In genomic region chr5:31638748-31639418, GRCh38 we compare ENCODE assay signal across 8 cellular contexts. TPM values are rescaled to one million over a fixed set of nuclear protein-coding genes. Genes with fewer than 3 reads are reported as not detected.
A peak's percentile ranks its signal among the peaks of the same experiment; 100 is the strongest.
DNase-seq lines count a peak whose midpoint lies in the region; ATAC-seq and TF ChIP-seq lines count a peak whose summit lies in the region.

TSS of gene PDZD2 (plus strand) at chr5:31639131.

- DNase-seq in EL, result peak; percentile 74
- peak; percentile 28 for DNase-seq in GOT3 (lab: John Stamatoyannopoulos, UW)
- peak; percentile 80 for DNase-seq in SK-N-DZ (ENCODE audit: low spot score)
- peak; percentile 70 for DNase-seq in activated naive CD4-positive, alpha-beta T cell treated with anti-CD3 and anti-CD28 coated beads, Interleukin-2, amount 10 ng/mL, durations not matched to agents 7 days and 5 days
- peak; percentile 83 for DNase-seq in glutamatergic neuron
- peak; percentile 83 to 85 (median 84) for DNase-seq in ovary
- peak; percentile 23 for DNase-seq in thoracic aorta (ENCODE audit: low spot score)

- no peak for TF ChIP-seq POLR2A in ovary (IDR thresholded peaks at IDR 0.05)

- H3K4me1 ChIP-seq in ovary (ENCODE audit: insufficient read depth), result peaks cover 3% of the 10 kb centered on the region
- peaks cover 3 to 24% of the 10 kb centered on the region in 2 donors for H3K4me1 ChIP-seq in thoracic aorta (ENCODE audit: control insufficient read depth in 1 of 2, low read depth in 2 of 2)

- intact Hi-C loops in ovary (cut with DNase I), result no loop called here

- CTCF ChIA-PET in activated naive CD4-positive, alpha-beta T cell treated with anti-CD3 and anti-CD28 coated beads, Interleukin-2, amount 10 ng/mL, durations not matched to agents 7 days and 5 days (lab: Charles Lee), result interaction anchor here (0.6 to 1.9 kb wide), 5 partner anchors 10 to 436 kb away, joined by 3 to 5 read pairs (median 3); no protein-coding TSS in a partner anchor

- no peak within 1 kb of the TSS for H3K27ac Mint-ChIP-seq in activated naive CD4-positive, alpha-beta T cell treated with anti-CD3 and anti-CD28 coated beads, Interleukin-2, amount 10 ng/mL, durations not matched to agents 7 days and 5 days
- peak within 1 kb of the TSS; percentile 62 for H3K27ac Mint-ChIP-seq in glutamatergic neuron (ENCODE audit: unreplicated experiment)

- peak within 1 kb of the TSS; percentile 35 to 62 for H3K27ac ChIP-seq in ovary
- peak within 1 kb of the TSS; percentile 65 to 83 for H3K27ac ChIP-seq in thoracic aorta

- H3K27me3 ChIP-seq in ovary, result no peaks in the 10 kb centered on the region
- no peaks in the 10 kb centered on the region for H3K27me3 ChIP-seq in thoracic aorta (replicated peaks; ENCODE audit: insufficient read depth)

- peaks cover 26% of the 10 kb centered on the region for H3K27me3 Mint-ChIP-seq in activated naive CD4-positive, alpha-beta T cell treated with anti-CD3 and anti-CD28 coated beads, Interleukin-2, amount 10 ng/mL, durations not matched to agents 7 days and 5 days
- peaks cover 9% of the 10 kb centered on the region for H3K27me3 Mint-ChIP-seq in glutamatergic neuron (ENCODE audit: unreplicated experiment)

- H3K4me3 Mint-ChIP-seq in activated naive CD4-positive, alpha-beta T cell treated with anti-CD3 and anti-CD28 coated beads, Interleukin-2, amount 10 ng/mL, durations not matched to agents 7 days and 5 days, result peak within 1 kb of the TSS; percentile 77
- H3K4me3 Mint-ChIP-seq in glutamatergic neuron (ENCODE audit: unreplicated experiment), result peak within 1 kb of the TSS; percentile 92

- H3K9me3 Mint-ChIP-seq in activated naive CD4-positive, alpha-beta T cell treated with anti-CD3 and anti-CD28 coated beads, Interleukin-2, amount 10 ng/mL, durations not matched to agents 7 days and 5 days, result no peaks in the 10 kb centered on the region
- peaks cover 5% of the 10 kb centered on the region for H3K9me3 Mint-ChIP-seq in glutamatergic neuron (ENCODE audit: unreplicated experiment)

- H3K4me1 Mint-ChIP-seq in activated naive CD4-positive, alpha-beta T cell treated with anti-CD3 and anti-CD28 coated beads, Interleukin-2, amount 10 ng/mL, durations not matched to agents 7 days and 5 days, result peaks cover 7% of the 10 kb centered on the region
- H3K4me1 Mint-ChIP-seq in glutamatergic neuron (ENCODE audit: low read depth, unreplicated experiment), result peaks cover 14% of the 10 kb centered on the region

- TF ChIP-seq CTCF in LNCAP (IDR thresholded peaks at IDR 0.05) (peak; percentile 54), glutamatergic neuron (IDR thresholded peaks at IDR 0.05; ENCODE audit: partially characterized antibody, unreplicated experiment) (no peak), ovary (IDR thresholded peaks at IDR 0.05) (peak; percentile 15 to 49 (median 44)), thoracic aorta (IDR thresholded peaks at IDR 0.05) (no peak)

- H3K4me3 ChIP-seq in ovary, result peak within 1 kb of the TSS; percentile 54
- H3K4me3 ChIP-seq in thoracic aorta, result peak within 1 kb of the TSS; percentile 91

- H3K9me3 ChIP-seq in ovary (no peaks in the 10 kb centered on the region), thoracic aorta (no peaks in the 10 kb centered on the region)

- TF ChIP-seq EP300 in ovary (IDR thresholded peaks at IDR 0.05), result no peak

- WGBS in ovary, 3 donors, result 0 to 1% (median 1%) methylated on average over 25 to 70 of the region's 70 CpGs

- H3K36me3 ChIP-seq in ovary (no peaks in the 10 kb centered on the region), thoracic aorta (no peaks in the 10 kb centered on the region)

- ATAC-seq in thoracic aorta (ENCODE audit: insufficient number of reproducible peaks, low FRiP score, low read depth), result peak; percentile 46

- H3K36me3 Mint-ChIP-seq in activated naive CD4-positive, alpha-beta T cell treated with anti-CD3 and anti-CD28 coated beads, Interleukin-2, amount 10 ng/mL, durations not matched to agents 7 days and 5 days, result no peaks in the 10 kb centered on the region
- no peaks in the 10 kb centered on the region for H3K36me3 Mint-ChIP-seq in glutamatergic neuron (ENCODE audit: unreplicated experiment)

RNA-seq across cellular contexts. Expression of gene PDZD2, which starts in this region (rescaled TPM):
- 0.66 and 1.5 TPM in 2 replicates for polyA plus RNA-seq in SK-N-DZ (2014; cell fraction: cytosol; rRNA removed)
- 1.6 and 2.6 TPM in 2 replicates for polyA plus RNA-seq in SK-N-DZ (2014; cell fraction: nucleus; rRNA removed)
- total RNA-seq in glutamatergic neuron (ENCODE audit: unreplicated experiment), result 23.3 TPM
- total RNA-seq in ovary, result 10 to 100 TPM; 29.7 to 58.2 (median 40.3) TPM
- polyA plus RNA-seq in ovary, result 10 to 100 TPM; 21.2 to 22.7 TPM
- 10 to 100 TPM in 1 of 2 donors, 1 to 10 TPM in 1; 4.5 to 15.7 TPM for total RNA-seq in thoracic aorta

Comparison
In these comparisons a context has a peak if more than half of its experiments do, and no peak if none do; other contexts are left out.
1. Peak in every context shown above with its lines: DNase-seq, ATAC-seq, H3K4me3 ChIP-seq and H3K27ac ChIP-seq.
2. DNase-seq: peak in every context shown above with its lines; median percentile 84 in ovary; 83 in glutamatergic neuron; 80 in SK-N-DZ; 74 in EL; 70 in activated naive CD4-positive, alpha-beta T cell treated with anti-CD3 and anti-CD28 coated beads, Interleukin-2, amount 10 ng/mL, durations not matched to agents 7 days and 5 days; 28 in GOT3; 23 in thoracic aorta.
3. CTCF ChIP-seq: peak in LNCAP (single experiment) and ovary (3 of 3); none in glutamatergic neuron (single experiment) and thoracic aorta (single experiment).